ENCODE assay signal across 33 cellular contexts in the genomic region with DNA sequence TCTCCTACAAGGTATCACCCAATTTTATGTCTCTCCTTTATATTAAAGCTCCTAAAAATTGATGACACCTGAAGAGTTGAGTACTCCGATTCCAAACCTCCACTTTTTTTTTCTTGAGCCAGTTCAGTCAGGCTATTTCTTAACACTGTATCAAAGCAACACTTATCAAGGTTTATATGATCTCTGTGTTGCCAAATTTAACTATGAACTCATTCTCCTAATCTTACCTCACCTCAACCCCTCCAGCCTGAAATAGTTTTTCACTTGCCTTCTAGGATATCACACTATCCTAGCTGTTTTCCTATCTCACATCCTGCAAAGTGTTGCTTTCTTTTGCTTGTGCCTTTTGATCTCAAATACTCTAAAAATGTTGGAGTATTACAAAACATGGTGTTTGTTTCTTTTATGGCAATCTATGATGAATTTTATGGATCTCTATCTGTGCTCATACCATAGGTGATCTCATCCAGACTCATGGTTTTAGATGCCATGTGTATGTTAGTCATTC.
"Had no signal": no experiment of that assay in that cellular context is flagged by ENCODE, and none has a peak within 500 bp of the region (broad histone marks: within the 10 kb centered on the region; RNA-seq: fewer than 3 reads in every experiment).

No MANE protein-coding gene starts in this region.

- H3K27me3 Mint-ChIP-seq: activated B cell treated with CpG ODN at 0.5 μM for 24 hours; activated CD4-positive, alpha-beta memory T cell treated with anti-CD3 and anti-CD28 coated beads for 36 hours; activated naive CD4-positive, alpha-beta T cell treated with anti-CD3 and anti-CD28 coated beads, Interleukin-2, amount 10 ng/mL, durations not matched to agents 7 days and 5 days; activated naive CD8-positive, alpha-beta T cell; activated naive CD8-positive, alpha-beta T cell treated with anti-CD3 and anti-CD28 coated beads, Interleukin-2, amount 50 U/mL, for 24 hours had no signal

- H3K36me3 Mint-ChIP-seq: activated CD4-positive, alpha-beta memory T cell treated with anti-CD3 and anti-CD28 coated beads for 36 hours; activated naive CD4-positive, alpha-beta T cell treated with anti-CD3 and anti-CD28 coated beads, Interleukin-2, amount 10 ng/mL, durations not matched to agents 7 days and 5 days; activated naive CD8-positive, alpha-beta T cell had no signal

- H3K4me3 Mint-ChIP-seq: activated B cell treated with CpG ODN at 0.5 μM for 24 hours; activated CD4-positive, alpha-beta memory T cell treated with anti-CD3 and anti-CD28 coated beads for 36 hours; activated naive CD4-positive, alpha-beta T cell treated with anti-CD3 and anti-CD28 coated beads, Interleukin-2, amount 10 ng/mL, durations not matched to agents 7 days and 5 days; activated naive CD8-positive, alpha-beta T cell; activated naive CD8-positive, alpha-beta T cell treated with anti-CD3 and anti-CD28 coated beads, Interleukin-2, amount 50 U/mL, for 24 hours; activated T-cell treated with anti-CD3 and anti-CD28 coated beads, Interleukin-2, amount 50 U/mL, for 4 hours; activated T-helper 1 cell treated with anti-CD3 and anti-CD28 coated beads, Interleukin-12 subunit alpha, Interleukin-12 subunit beta, Interleukin-2, Interleukin-4 antibody, amounts not matched to agents 30 ng/mL and 10 ng/mL and 1 ng/mL, durations not matched to agents 14 hours and 24 hours and 36 hours had no signal

- H3K4me1 Mint-ChIP-seq: activated B cell treated with CpG ODN at 0.5 μM for 24 hours; activated naive CD4-positive, alpha-beta T cell treated with anti-CD3 and anti-CD28 coated beads, Interleukin-2, amount 10 ng/mL, durations not matched to agents 7 days and 5 days; activated naive CD8-positive, alpha-beta T cell treated with anti-CD3 and anti-CD28 coated beads, Interleukin-2, amount 50 U/mL, for 24 hours had no signal

- H3K9ac ChIP-seq: KMS-11 had no signal

- DNase-seq: activated B cell treated with CpG ODN at 0.5 μM for 24 hours; activated CD4-positive, alpha-beta memory T cell treated with anti-CD3 and anti-CD28 coated beads for 36 hours; activated CD4-positive, alpha-beta T cell treated with anti-CD3 and anti-CD28 coated beads for 4 hours; activated CD4-positive, alpha-beta T cell treated with anti-CD3 and anti-CD28 coated beads, Interleukin-2, amount 50 U/mL, for 1 hour; activated CD4-positive, CD25-positive, alpha-beta regulatory T cell treated with anti-CD3 and anti-CD28 coated beads, Interleukin-2, amount 50 U/mL, for 72 hours; activated CD8-positive, alpha-beta memory T cell treated with anti-CD3 and anti-CD28 coated beads, Interleukin-2, amount 50 U/mL, for 4 hours; activated gamma-delta T cell treated with Interleukin-2 at 50 U/mL for 16 hours; activated naive CD4-positive, alpha-beta T cell treated with anti-CD3 and anti-CD28 coated beads, Interleukin-2, amount 10 ng/mL, durations not matched to agents 7 days and 5 days; activated naive CD8-positive, alpha-beta T cell treated with anti-CD3 and anti-CD28 coated beads, Interleukin-2, amount 50 U/mL, for 24 hours; activated T-cell treated with anti-CD3 and anti-CD28 coated beads for 4 hours; activated T-cell treated with anti-CD3 and anti-CD28 coated beads, Interleukin-2, amount 50 U/mL, for 4 hours; amniotic stem cell; aorta; caudate nucleus; cerebellar nuclear complex; NCI-H1105; NCI-H1417 treated with DMSO at 0.1 percent for 48 hours; NCI-H1930; NCI-H2081 treated with DMSO at 0.1 percent for 48 hours; NCI-H345; NCI-H510A; NCI-H526; NCI-H748 treated with DMSO at 0.1 percent for 48 hours; NK-92 treated with Interleukin-12 subunit alpha and Interleukin-12 subunit beta, amount 100 ng/mL, for 24 hours; Right ventricle myocardium superior; SW 1271; T-helper 1 cell; T-helper 2 cell; T-helper 9 cell had no signal

- H3K4me2 ChIP-seq: KMS-11 had no signal

- H3K27ac ChIP-seq: KMS-11, VCaP had no signal

- H3K9me3 Mint-ChIP-seq: activated B cell treated with CpG ODN at 0.5 μM for 24 hours; activated CD4-positive, alpha-beta memory T cell treated with anti-CD3 and anti-CD28 coated beads for 36 hours; activated naive CD8-positive, alpha-beta T cell treated with anti-CD3 and anti-CD28 coated beads, Interleukin-2, amount 50 U/mL, for 24 hours; activated T-helper 1 cell treated with anti-CD3 and anti-CD28 coated beads, Interleukin-12 subunit alpha, Interleukin-12 subunit beta, Interleukin-2, Interleukin-4 antibody, amounts not matched to agents 30 ng/mL and 10 ng/mL and 1 ng/mL, durations not matched to agents 14 hours and 24 hours and 36 hours had no signal

- H3K27ac Mint-ChIP-seq: activated B cell treated with CpG ODN at 0.5 μM for 24 hours; activated CD4-positive, alpha-beta memory T cell treated with anti-CD3 and anti-CD28 coated beads for 36 hours; activated naive CD4-positive, alpha-beta T cell treated with anti-CD3 and anti-CD28 coated beads, Interleukin-2, amount 10 ng/mL, durations not matched to agents 7 days and 5 days; activated naive CD8-positive, alpha-beta T cell; activated naive CD8-positive, alpha-beta T cell treated with anti-CD3 and anti-CD28 coated beads, Interleukin-2, amount 50 U/mL, for 24 hours; activated T-helper 1 cell treated with anti-CD3 and anti-CD28 coated beads, Interleukin-12 subunit alpha, Interleukin-12 subunit beta, Interleukin-2, Interleukin-4 antibody, amounts not matched to agents 30 ng/mL and 10 ng/mL and 1 ng/mL, durations not matched to agents 14 hours and 24 hours and 36 hours had no signal

- ATAC-seq: activated naive CD8-positive, alpha-beta T cell treated with anti-CD3 and anti-CD28 coated beads, Interleukin-2, amount 50 U/mL, for 24 hours; activated T-cell treated with anti-CD3 and anti-CD28 coated beads, Interleukin-2, amount 50 U/mL, for 4 hours had no signal
